ENCODE assay signal across 13 cellular contexts in genomic region chr1:173113015-173113741, GRCh38.
DNase-seq lines count a peak whose midpoint lies in the region.
"Had no signal": no experiment of that assay in that cellular context is flagged by ENCODE, and none has a peak within 500 bp of the region (broad histone marks: within the 10 kb centered on the region; RNA-seq: fewer than 3 reads in every experiment).

No MANE protein-coding gene starts in this region.

- H3K9me3 Mint-ChIP-seq in immature natural killer cell = peaks cover 0 to 6% (median 5%) of the 10 kb centered on the region in 6 donors

- peaks cover 0 to 2% (median 0%) of the 10 kb centered on the region in 3 donors for H3K27me3 Mint-ChIP-seq in immature natural killer cell (ENCODE audit: low read depth in 3 of 3)
- H3K27me3 Mint-ChIP-seq: activated naive CD8-positive, alpha-beta T cell treated with anti-CD3 and anti-CD28 coated beads, Interleukin-2, amount 50 U/mL, for 24 hours had no signal

- DNase-seq in CD1c-positive myeloid dendritic cell (ENCODE audit: extremely low spot score) = peak; percentile 36
- peak; percentile 58 for DNase-seq in HPDE6-E6E7 (ENCODE audit: extremely low spot score)
- peak; percentile 58 for DNase-seq in amniotic epithelial cell (ENCODE audit: low read depth)
- peak; percentile 42 for DNase-seq in glomerular visceral epithelial cell (ENCODE audit: extremely low spot score)
- DNase-seq in foreskin melanocyte = no peak
- no peak for DNase-seq in immature natural killer cell
- DNase-seq in effector CD4-positive, alpha-beta T cell = no peak
- no peak for DNase-seq in T-helper 2 cell
- DNase-seq: activated naive CD8-positive, alpha-beta T cell treated with anti-CD3 and anti-CD28 coated beads, Interleukin-2, amount 50 U/mL, for 24 hours; CD4-positive, CD25-positive, alpha-beta regulatory T cell; NCI-H1417 treated with DMSO at 0.1 percent for 48 hours; OCI-M1; posterior cingulate gyrus had no signal

- H3K4me1 Mint-ChIP-seq in immature natural killer cell = no peaks in the 10 kb centered on the region
- H3K4me1 Mint-ChIP-seq: CD4-positive, CD25-positive, alpha-beta regulatory T cell had no signal

- no peak overlapping the region for H3K27ac Mint-ChIP-seq in immature natural killer cell
- H3K27ac Mint-ChIP-seq: activated naive CD8-positive, alpha-beta T cell treated with anti-CD3 and anti-CD28 coated beads, Interleukin-2, amount 50 U/mL, for 24 hours had no signal

- peaks cover 0 to 3% (median 0%) of the 10 kb centered on the region in 3 donors for H3K36me3 Mint-ChIP-seq in immature natural killer cell

- H3K4me3 Mint-ChIP-seq in immature natural killer cell = no peak overlapping the region
- H3K4me3 Mint-ChIP-seq: activated naive CD8-positive, alpha-beta T cell treated with anti-CD3 and anti-CD28 coated beads, Interleukin-2, amount 50 U/mL, for 24 hours; CD4-positive, CD25-positive, alpha-beta regulatory T cell had no signal

Comparison
In these comparisons a context has a peak if more than half of its experiments do, and no peak if none do; other contexts are left out.
1. DNase-seq: peak in CD1c-positive myeloid dendritic cell (single experiment), HPDE6-E6E7 (single experiment), amniotic epithelial cell (single experiment) and glomerular visceral epithelial cell (single experiment); none in foreskin melanocyte (single experiment), immature natural killer cell (0 of 3), effector CD4-positive, alpha-beta T cell (single experiment) and T-helper 2 cell (0 of 5).